ENCODE assay signal across 22 cellular contexts in genomic region chr1:178810585-178810984, GRCh38.
"Had no signal": no experiment of that assay in that cellular context is flagged by ENCODE, and none has a peak within 500 bp of the region (broad histone marks: within the 10 kb centered on the region; RNA-seq: fewer than 3 reads in every experiment).

No MANE protein-coding gene starts in this region.

- H3K9me3 ChIP-seq: MG63, SJCRH30 had no signal

- ATAC-seq: Panc1, PC-3, Right ventricle myocardium inferior, SK-N-SH treated with all-trans-retinoic acid at 6 μM for 48 hours had no signal

- DNase-seq: Karpas-422, KG1, MG63, NCI-H1092, NCI-H1105 treated with DMSO at 0.1 percent for 48 hours, NCI-H1436, NCI-H187, NCI-H2029, NCI-H2081 treated with DMSO at 0.1 percent for 48 hours, NCI-H2171, NCI-H226, NCI-H446, NCI-H510A, NCI-H524 treated with DMSO at 0.1 percent for 48 hours, NCI-H69, NCI-H774, PC-3, SHP77 treated with DMSO at 0.1 percent for 48 hours, SJCRH30 had no signal

- H3K27me3 ChIP-seq: MG63, SJCRH30 had no signal

- H3K4me1 ChIP-seq: SJCRH30 had no signal

- H3K27ac ChIP-seq: SJCRH30 had no signal

- H3K4me3 ChIP-seq: MG63, SJCRH30 had no signal
